In the genomic region with DNA sequence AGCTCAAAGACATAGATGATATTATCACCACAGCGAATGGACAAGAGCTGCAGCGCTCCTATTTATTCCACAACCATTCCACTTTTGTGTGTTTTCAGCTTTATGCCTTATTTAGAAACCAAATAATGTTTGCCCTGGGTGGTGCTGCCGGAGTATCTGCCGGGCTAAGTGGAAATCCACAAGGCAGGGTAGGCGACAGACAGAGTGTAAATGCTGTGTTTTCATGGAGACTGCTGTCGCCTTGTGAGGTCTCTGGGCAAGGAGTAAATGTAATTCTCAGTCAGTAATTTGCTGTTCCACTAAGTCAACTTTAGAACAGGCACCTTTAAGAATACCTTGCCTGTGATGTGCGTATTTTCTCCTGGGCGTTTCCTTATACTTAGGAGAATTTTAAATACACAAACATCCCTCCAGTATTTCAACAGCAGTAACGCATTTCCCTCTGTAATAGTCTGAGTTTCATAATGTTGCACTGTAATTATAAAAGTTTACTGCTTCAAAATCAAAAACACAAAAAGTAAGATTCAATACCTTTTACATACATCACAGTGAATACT, we compare ENCODE assay signal across 22 cellular contexts.
"Had no signal": no experiment of that assay in that cellular context is flagged by ENCODE, and none has a peak within 500 bp of the region (broad histone marks: within the 10 kb centered on the region; RNA-seq: fewer than 3 reads in every experiment).

No MANE protein-coding gene starts in this region.

- ATAC-seq: activated CD8-positive, alpha-beta memory T cell treated with anti-CD3 and anti-CD28 coated beads, Interleukin-2, amount 10 ng/mL, durations not matched to agents 7 days and 5 days; naive thymus-derived CD8-positive, alpha-beta T cell; psoas muscle; stimulated activated naive CD8-positive, alpha-beta T cell treated with anti-CD3 and anti-CD28 coated beads, Interleukin-15, Interleukin-2, amounts not matched to agents 100 U/mL and 50 U/mL, for 24 hours; T-cell had no signal

- H3K4me3 ChIP-seq: breast epithelium, psoas muscle, sigmoid colon, testis had no signal

- H3K27me3 ChIP-seq: breast epithelium, neutrophil, sigmoid colon, testis had no signal

- H3K27ac ChIP-seq: breast epithelium, epithelial cell of prostate, neutrophil, psoas muscle, RWPE1, testis had no signal

- DNase-seq: activated CD4-positive, alpha-beta T cell treated with anti-CD3 and anti-CD28 coated beads for 1 hour; activated CD4-positive, alpha-beta T cell treated with anti-CD3 and anti-CD28 coated beads, Interleukin-2, amount 50 U/mL, for 48 hours; activated CD8-positive, alpha-beta memory T cell treated with anti-CD3 and anti-CD28 coated beads, Interleukin-2, amount 10 ng/mL, durations not matched to agents 7 days and 5 days; activated effector memory CD4-positive, alpha-beta T cell treated with Interleukin-2 at 50 U/mL for 16 hours; activated T-cell treated with anti-CD3 and anti-CD28 coated beads, Interleukin-2, amount 50 U/mL, for 24 hours; anterior cingulate cortex; effector CD4-positive, alpha-beta T cell; islet precursor cell; naive thymus-derived CD8-positive, alpha-beta T cell; psoas muscle; sigmoid colon; stimulated activated CD4-positive, alpha-beta T cell treated with anti-CD3 and anti-CD28 coated beads, Interleukin-12 subunit alpha, Interleukin-12 subunit beta, amount 100 ng/mL, for 4 hours; stimulated activated CD4-positive, alpha-beta T cell treated with anti-CD3 and anti-CD28 coated beads, Interleukin-2, amount 100 ng/mL, for 48 hours; stimulated activated CD8-positive, alpha-beta memory T cell treated with anti-CD3 and anti-CD28 coated beads, Interleukin-4, amount 100 ng/mL, for 48 hours; stimulated activated naive CD8-positive, alpha-beta T cell treated with anti-CD3 and anti-CD28 coated beads, Interleukin-15, Interleukin-2, amounts not matched to agents 100 U/mL and 50 U/mL, for 24 hours; T-cell; T1000; testis had no signal

- H3K9me3 ChIP-seq: breast epithelium, neutrophil, psoas muscle, sigmoid colon, testis had no signal

- H3K36me3 ChIP-seq: breast epithelium, neutrophil, sigmoid colon had no signal

- H3K4me1 ChIP-seq: breast epithelium, psoas muscle had no signal
